Comparison of ENCODE assay signal across 20 cellular contexts in genomic region chr2:241081643-241082337, GRCh38. TPM values are rescaled to one million over a fixed set of nuclear protein-coding genes. Genes with fewer than 3 reads are reported as not detected.
DNase-seq lines count a peak whose midpoint lies in the region; ATAC-seq, FAIRE-seq and TF ChIP-seq lines count a peak whose summit lies in the region.
"Had no signal": no experiment of that assay in that cellular context is flagged by ENCODE, and none has a peak within 500 bp of the region (broad histone marks: within the 10 kb centered on the region; RNA-seq: fewer than 3 reads in every experiment).

No MANE protein-coding gene starts in this region.

- peaks cover 0 to 4% of the 10 kb centered on the region in 2 donors for H3K4me1 ChIP-seq in kidney (ENCODE audit: control insufficient read depth in 1 of 2, insufficient read depth in 1 of 2, low read depth in 1 of 2, low read length in 2 of 2)
- H3K4me1 ChIP-seq: A549, parathyroid adenoma had no signal

- H3K36me3 ChIP-seq in kidney (ENCODE audit: control insufficient read depth in 1 of 2, insufficient read depth in 2 of 2, low read length in 2 of 2) = peaks cover 7 to 13% of the 10 kb centered on the region in 2 donors

- H3K9me3 Mint-ChIP-seq in activated T-cell treated with anti-CD3 and anti-CD28 coated beads, Interleukin-2, amount 50 U/mL, for 4 hours = peaks cover 8% of the 10 kb centered on the region

- H3K4me3 ChIP-seq in kidney (ENCODE audit: low read length in 2 of 2) = no peak overlapping the region
- H3K4me3 ChIP-seq: A549 had no signal

- intact Hi-C loops in kidney (cut with DNase I) = no loop called here

- H3K27ac ChIP-seq in VCaP (peak overlapping the region; percentile 36; the same call in 1 of the 2 replicates), kidney (ENCODE audit: low read depth in 2 of 2, low read length in 2 of 2) (no peak overlapping the region)
- H3K27ac ChIP-seq: A549, parathyroid adenoma had no signal

- H3K9me3 ChIP-seq in kidney (ENCODE audit: control insufficient read depth in 1 of 2, low read length in 2 of 2) = no peaks in the 10 kb centered on the region
- H3K9me3 ChIP-seq: A549 had no signal

- H3K4me3 Mint-ChIP-seq in activated T-cell treated with anti-CD3 and anti-CD28 coated beads, Interleukin-2, amount 50 U/mL, for 4 hours = no peak overlapping the region

- DNase-seq in activated T-cell treated with anti-CD3 and anti-CD28 coated beads, Interleukin-2, amount 50 U/mL, for 1 hour = peak; percentile 17
- no peak for DNase-seq in activated T-cell treated with anti-CD3 and anti-CD28 coated beads, Interleukin-2, amount 50 U/mL, for 4 hours
- DNase-seq in kidney (peak; percentile 68), frontal cortex (ENCODE audit: low spot score in 2 of 2) (no peak), hepatic stellate cell (ENCODE audit: low spot score) (no peak)
- DNase-seq in stimulated activated CD8-positive, alpha-beta memory T cell treated with anti-CD3 and anti-CD28 coated beads, Interleukin-4, amount 100 ng/mL, for 48 hours = peak; percentile 22
- DNase-seq: activated CD4-positive, alpha-beta T cell treated with anti-CD3 and anti-CD28 coated beads, Interleukin-2, amount 50 U/mL, for 4 hours; amygdala; CD4-positive, CD25-positive, alpha-beta regulatory T cell; DMS79; Kasumi-1; NCI-H1105 treated with DMSO at 0.1 percent for 48 hours; NCI-H2171 treated with DMSO at 0.1 percent for 48 hours; NCI-H774; SW 1271 had no signal

- no peaks in the 10 kb centered on the region for H3K27me3 Mint-ChIP-seq in activated T-cell treated with anti-CD3 and anti-CD28 coated beads, Interleukin-2, amount 50 U/mL, for 4 hours (ENCODE audit: low read depth)
- H3K27me3 Mint-ChIP-seq: CD4-positive, CD25-positive, alpha-beta regulatory T cell had no signal

- FAIRE-seq in kidney (lab: Jason Lieb, UNC) = no peak
- no peak for FAIRE-seq in frontal cortex (lab: Jason Lieb, UNC)
- FAIRE-seq: A549, GM18507 had no signal

- H3K36me3 Mint-ChIP-seq in activated T-cell treated with anti-CD3 and anti-CD28 coated beads, Interleukin-2, amount 50 U/mL, for 4 hours (ENCODE audit: insufficient read depth) = peaks cover 26% of the 10 kb centered on the region

- H3K4me1 Mint-ChIP-seq in activated T-cell treated with anti-CD3 and anti-CD28 coated beads, Interleukin-2, amount 50 U/mL, for 4 hours (ENCODE audit: low read depth) = peaks cover 6% of the 10 kb centered on the region

- TF ChIP-seq CTCF in VCaP (conservative IDR thresholded peaks at IDR 0.05) (no peak), kidney (IDR thresholded peaks at IDR 0.05; ENCODE audit: borderline replicate concordance, extremely low read depth, insufficient read depth) (no peak)

- no peak for TF ChIP-seq POLR2A in GM18505 (IDR thresholded peaks at IDR 0.05; ENCODE audit: borderline replicate concordance, extremely low read depth, insufficient read depth, insufficient read length)

- no peak for ATAC-seq in activated T-cell treated with anti-CD3 and anti-CD28 coated beads, Interleukin-2, amount 50 U/mL, for 4 hours
- no peak for ATAC-seq in GM18505 (IDR thresholded peaks at IDR 0.05; ENCODE audit: unreplicated experiment)

- H3K9ac ChIP-seq in kidney (ENCODE audit: low read length in 2 of 2) = no peak overlapping the region
- H3K9ac ChIP-seq: parathyroid adenoma had no signal

RNA-seq across cellular contexts. Expression of gene MTERF4, which starts 20.3 kb away (rescaled TPM):
- total RNA-seq in activated T-cell treated with anti-CD3 and anti-CD28 coated beads, Interleukin-2, amount 50 U/mL, for 4 hours = 10 to 100 TPM; 40.5 to 42.3 (median 41.8) TPM
- 41.5 TPM for total RNA-seq in kidney
- 24.3 TPM for polyA plus RNA-seq in kidney (ENCODE audit: insufficient read depth, low read depth, low replicate concordance)
- 32.6 TPM for total RNA-seq in frontal cortex

Comparison
In these comparisons a context has a peak if more than half of its experiments do, and no peak if none do; other contexts are left out.
1. DNase-seq: peak in activated T-cell treated with anti-CD3 and anti-CD28 coated beads, Interleukin-2, amount 50 U/mL, for 1 hour (single experiment), kidney (single experiment) and stimulated activated CD8-positive, alpha-beta memory T cell treated with anti-CD3 and anti-CD28 coated beads, Interleukin-4, amount 100 ng/mL, for 48 hours (single experiment); none in activated T-cell treated with anti-CD3 and anti-CD28 coated beads, Interleukin-2, amount 50 U/mL, for 4 hours (single experiment), frontal cortex (0 of 2) and hepatic stellate cell (single experiment).